1 cellular context compared by ENCODE assay signal in genomic region chr1:147509786-147510360, GRCh38.
TF ChIP-seq lines count a peak whose summit lies in the region.

No MANE protein-coding gene starts in this region.

TF ChIP-seq in GM23338, 12 proteins besides CTCF, POLR2A, EP300 and RAD21 (continued from another document):
- no peak for TF ChIP-seq ZNF462 (CRISPR knock-in tag; IDR thresholded peaks at IDR 0.05)
